In genomic region chr5:167451091-167451490, GRCh38 we compare ENCODE assay signal across 21 cellular contexts.
"Had no signal": no experiment of that assay in that cellular context is flagged by ENCODE, and none has a peak within 500 bp of the region (broad histone marks: within the 10 kb centered on the region; RNA-seq: fewer than 3 reads in every experiment).

No MANE protein-coding gene starts in this region.

- H3K36me3 ChIP-seq: colonic mucosa, left lung, tibial artery had no signal

- H3K27me3 ChIP-seq: colonic mucosa, left lung, tibial artery had no signal

- H3K27me3 Mint-ChIP-seq: activated CD4-positive, alpha-beta T cell treated with anti-CD3 and anti-CD28 coated beads, Interleukin-2, amount 10 ng/mL, durations not matched to agents 24 days and 14 days; activated CD8-positive, alpha-beta T cell treated with anti-CD3 and anti-CD28 coated beads for 36 hours; activated naive CD8-positive, alpha-beta T cell treated with anti-CD3 and anti-CD28 coated beads for 36 hours; activated T-helper 17 cell treated with anti-CD3 and anti-CD28 coated beads, Interleukin-2, amount 50 U/mL, for 72 hours had no signal

- H3K4me1 Mint-ChIP-seq: activated CD4-positive, alpha-beta T cell treated with anti-CD3 and anti-CD28 coated beads, Interleukin-2, amount 10 ng/mL, durations not matched to agents 24 days and 14 days; activated naive CD8-positive, alpha-beta T cell treated with anti-CD3 and anti-CD28 coated beads for 36 hours; activated T-helper 17 cell treated with anti-CD3 and anti-CD28 coated beads, Interleukin-2, amount 50 U/mL, for 72 hours had no signal

- H3K9me3 Mint-ChIP-seq: activated CD4-positive, alpha-beta T cell treated with anti-CD3 and anti-CD28 coated beads, Interleukin-2, amount 10 ng/mL, durations not matched to agents 24 days and 14 days; endodermal cell had no signal

- H3K27ac ChIP-seq: colonic mucosa, epithelial cell of prostate, left lung, skin epidermis, tibial artery had no signal

- H3K36me3 Mint-ChIP-seq: activated naive CD8-positive, alpha-beta T cell treated with anti-CD3 and anti-CD28 coated beads for 36 hours; brain had no signal

- H3K9me3 ChIP-seq: colonic mucosa, left lung, tibial artery had no signal

- H3K4me3 Mint-ChIP-seq: activated CD4-positive, alpha-beta T cell treated with anti-CD3 and anti-CD28 coated beads, Interleukin-2, amount 10 ng/mL, durations not matched to agents 24 days and 14 days; activated CD8-positive, alpha-beta T cell treated with anti-CD3 and anti-CD28 coated beads for 36 hours; activated naive CD8-positive, alpha-beta T cell treated with anti-CD3 and anti-CD28 coated beads for 36 hours; activated T-helper 17 cell treated with anti-CD3 and anti-CD28 coated beads, Interleukin-2, amount 50 U/mL, for 72 hours; brain; endodermal cell had no signal

- ATAC-seq: activated CD8-positive, alpha-beta T cell treated with anti-CD3 and anti-CD28 coated beads for 36 hours; activated T-helper 17 cell treated with anti-CD3 and anti-CD28 coated beads, Interleukin-2, amount 50 U/mL, for 72 hours; left lung; stimulated activated naive CD8-positive, alpha-beta T cell treated with anti-CD3 and anti-CD28 coated beads, Interleukin-15, Interleukin-2, amounts not matched to agents 100 U/mL and 50 U/mL, for 24 hours had no signal

- H3K4me1 ChIP-seq: colonic mucosa, left lung, tibial artery had no signal

- H3K4me3 ChIP-seq: colonic mucosa, left lung, skin epidermis, tibial artery had no signal

- H3K27ac Mint-ChIP-seq: activated CD4-positive, alpha-beta T cell treated with anti-CD3 and anti-CD28 coated beads, Interleukin-2, amount 10 ng/mL, durations not matched to agents 24 days and 14 days; activated CD8-positive, alpha-beta T cell treated with anti-CD3 and anti-CD28 coated beads for 36 hours; activated naive CD8-positive, alpha-beta T cell treated with anti-CD3 and anti-CD28 coated beads for 36 hours; activated T-helper 17 cell treated with anti-CD3 and anti-CD28 coated beads, Interleukin-2, amount 50 U/mL, for 72 hours; brain; endodermal cell had no signal

- DNase-seq: activated CD4-positive, alpha-beta T cell treated with anti-CD3 and anti-CD28 coated beads, Interleukin-2, amount 10 ng/mL, durations not matched to agents 24 days and 14 days; activated CD4-positive, CD25-positive, alpha-beta regulatory T cell; activated CD8-positive, alpha-beta T cell treated with anti-CD3 and anti-CD28 coated beads for 36 hours; activated naive CD4-positive, alpha-beta T cell; activated naive CD8-positive, alpha-beta T cell treated with anti-CD3 and anti-CD28 coated beads for 36 hours; activated T-cell treated with anti-CD3 and anti-CD28 coated beads, Interleukin-2, amount 50 U/mL, for 1 hour; amygdala; central memory CD4-positive, alpha-beta T cell; colonic mucosa; endodermal cell; left lung; midbrain; occipital lobe; stimulated activated naive CD8-positive, alpha-beta T cell treated with anti-CD3 and anti-CD28 coated beads, Interleukin-15, Interleukin-2, amounts not matched to agents 100 U/mL and 50 U/mL, for 24 hours; substantia nigra; T1000; tibial artery had no signal
